In the genomic region with DNA sequence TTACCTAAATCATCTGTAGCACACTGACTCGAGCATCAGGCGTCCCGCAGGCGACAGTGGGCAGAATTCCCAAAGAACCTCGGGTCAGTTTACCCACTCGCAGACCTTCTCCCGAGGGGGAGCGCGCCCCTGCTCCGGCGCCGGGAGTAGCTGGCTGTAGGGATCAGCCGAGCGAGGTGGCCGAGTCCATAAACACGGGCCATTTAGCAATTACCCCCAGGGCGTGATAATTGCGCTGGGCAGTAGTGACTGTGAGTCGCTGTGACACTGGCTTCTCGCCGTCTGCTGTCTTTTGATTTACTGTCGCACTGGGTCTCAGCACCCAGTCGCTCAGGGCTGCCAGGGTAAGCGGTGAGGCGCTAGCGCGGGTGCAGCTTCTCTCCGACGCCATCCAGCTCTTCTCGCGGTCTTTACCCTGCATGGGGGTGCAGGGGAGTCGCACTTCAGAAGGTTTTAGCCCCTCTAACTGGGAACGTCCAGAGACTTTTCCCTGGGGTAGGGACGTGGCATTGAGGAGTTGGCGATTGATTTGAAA, we compare ENCODE assay signal across 1 cellular context.
TF ChIP-seq lines count a peak whose summit lies in the region.

No MANE protein-coding gene starts in this region.

TF ChIP-seq in endothelial cell of umbilical vein, 7 proteins besides CTCF, POLR2A, EP300 and RAD21:
- peak; percentile 74 for TF ChIP-seq EZH2 (IDR thresholded peaks at IDR 0.05; ENCODE audit: borderline replicate concordance, low read depth, low read length, severe bottlenecking)
- TF ChIP-seq FOS (IDR thresholded peaks at IDR 0.05; ENCODE audit: borderline replicate concordance, insufficient read depth, low read length) = no peak
